In the genomic region with DNA sequence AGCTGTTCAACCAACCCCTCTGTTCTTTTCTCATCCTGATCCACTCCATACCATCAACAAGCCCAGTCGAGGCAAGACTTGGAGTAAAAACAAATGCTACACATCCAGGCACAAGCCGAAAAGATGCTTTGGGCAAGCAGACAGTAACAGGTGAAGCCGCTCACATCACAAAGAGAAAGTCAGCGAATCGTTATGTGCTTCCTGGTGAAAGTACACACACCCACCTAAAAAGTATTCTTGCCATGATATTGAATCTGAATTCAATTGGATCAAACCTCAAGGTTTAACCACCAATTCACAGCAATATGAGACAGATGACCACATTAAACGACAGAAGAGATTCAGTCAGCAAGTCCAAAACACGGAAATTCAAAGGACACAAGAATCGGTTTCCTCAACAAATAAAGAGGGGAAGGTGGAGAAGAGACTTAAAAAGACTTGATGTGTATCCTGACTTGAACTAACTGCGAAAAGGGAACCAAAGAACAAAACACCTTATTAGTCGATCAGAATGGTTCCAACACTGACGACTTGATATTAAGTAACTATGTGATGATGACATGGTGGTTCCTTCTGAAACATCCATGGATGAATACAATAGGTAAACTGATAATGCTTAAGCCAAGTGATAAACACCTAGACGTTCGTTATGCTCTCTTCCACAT, we compare ENCODE assay signal across 8 cellular contexts. TPM values are rescaled to one million over a fixed set of nuclear protein-coding genes. Genes with fewer than 3 reads are reported as not detected.
DNase-seq lines count a peak whose midpoint lies in the region; ATAC-seq, FAIRE-seq and TF ChIP-seq lines count a peak whose summit lies in the region.

No MANE protein-coding gene starts in this region.

- DNase-seq in AG04450 (ENCODE audit: low read depth, low spot score) (no peak), GM18507 (ENCODE audit: extremely low spot score, insufficient read length, low read depth) (no peak), OCI-LY7 (ENCODE audit: low spot score) (peak; percentile 47), MCF 10A (ENCODE audit: unreplicated experiment) (peak; percentile 30), left lobe of liver (ENCODE audit: low spot score) (no peak), superior temporal gyrus (ENCODE audit: extremely low spot score) (peak; percentile 55)

- H3K4me3 ChIP-seq in AG04450 (ENCODE audit: low read depth, low read length) (peak overlapping the region; percentile 76), OCI-LY7 (ENCODE audit: low read depth, low read length, poor library complexity, severe bottlenecking) (peak overlapping the region; percentile 89)

- FAIRE-seq in GM18507 (lab: Jason Lieb, UNC): peak; percentile 72

- intact Hi-C loops in OCI-LY7 (cut with micrococcal nuclease; ENCODE audit: unreplicated experiment): loop anchor here (2.0 to 5.0 kb wide), 3 partner anchors 450 to 1338 kb away; a partner anchor contains a TSS
- intact Hi-C loops in MCF 10A (cut with micrococcal nuclease): loop anchor here (5.0 kb wide), 1 partner anchor 92 kb away; a partner anchor contains a TSS

- peaks cover 63% of the 10 kb centered on the region for H3K79me2 ChIP-seq in OCI-LY7 (ENCODE audit: insufficient read depth, low read depth, low read length)

- H3K4me1 Mint-ChIP-seq in MCF 10A (ENCODE audit: insufficient read depth, unreplicated experiment): peaks cover 35% of the 10 kb centered on the region

- H3K36me3 ChIP-seq in OCI-LY7 (ENCODE audit: insufficient read depth, low read length): peaks cover 1% of the 10 kb centered on the region; the same call in 1 of the 2 replicates

- H3K27me3 ChIP-seq in AG04450 (ENCODE audit: control insufficient read depth, insufficient read depth, low read length): no peaks in the 10 kb centered on the region

- H3K4me1 ChIP-seq in OCI-LY7 (ENCODE audit: insufficient read depth, low read length, poor library complexity, severe bottlenecking): peaks cover 25% of the 10 kb centered on the region

- peaks cover 25% of the 10 kb centered on the region for H3K36me3 Mint-ChIP-seq in MCF 10A (ENCODE audit: insufficient read depth, unreplicated experiment)

- peak overlapping the region; percentile 88 for H3K4me2 ChIP-seq in OCI-LY7 (ENCODE audit: low read length)

- H3K9me2 ChIP-seq in OCI-LY7 (ENCODE audit: insufficient read depth, low read length): no peaks in the 10 kb centered on the region

- BruUV-seq in OCI-LY7 (replicated peaks; lab: Mats Ljungman, UMichigan) (no TSS peak), MCF 10A (replicated peaks; lab: Mats Ljungman, UMichigan) (no TSS peak)

- no peaks in the 10 kb centered on the region for H3K9me3 Mint-ChIP-seq in MCF 10A (ENCODE audit: unreplicated experiment)

- H2AFZ ChIP-seq in OCI-LY7 (ENCODE audit: low read length): peak overlapping the region; percentile 83

- peak; percentile 10 for ATAC-seq in left lobe of liver
- no peak for ATAC-seq in GM18505 (IDR thresholded peaks at IDR 0.05; ENCODE audit: unreplicated experiment)
- ATAC-seq in HG02981 (IDR thresholded peaks at IDR 0.05; ENCODE audit: unreplicated experiment): no peak

- H3K27ac ChIP-seq in AG04450 (ENCODE audit: low read depth, low read length) (peak overlapping the region; percentile 85), OCI-LY7 (ENCODE audit: low read depth, low read length, poor library complexity, severe bottlenecking) (peak overlapping the region; percentile 82)

- CTCF ChIA-PET in AG04450 (lab: Charles Lee) (interaction anchor here (1.0 kb wide), 1 partner anchor 207 kb away, joined by 3 read pairs; no protein-coding TSS in a partner anchor), OCI-LY7 (lab: Charles Lee; ENCODE audit: unreplicated experiment) (no interaction called here), MCF 10A (lab: Yijun Ruan, JAX) (no interaction called here)

- H3K9me3 ChIP-seq in AG04450 (ENCODE audit: control insufficient read depth, insufficient read depth, low read length) (no peaks in the 10 kb centered on the region), OCI-LY7 (ENCODE audit: low read length) (no peaks in the 10 kb centered on the region)

- H3K27ac Mint-ChIP-seq in MCF 10A (ENCODE audit: low read depth, unreplicated experiment): peak overlapping the region; percentile 99

- TF ChIP-seq CTCF in AG04450 (IDR thresholded peaks at IDR 0.05; ENCODE audit: low read depth, low read length) (no peak), OCI-LY7 (conservative IDR thresholded peaks at IDR 0.05; ENCODE audit: low read length) (no peak), MCF 10A (IDR thresholded peaks at IDR 0.05; ENCODE audit: unreplicated experiment) (no peak)

- peak overlapping the region; percentile 87 for H3K4me3 Mint-ChIP-seq in MCF 10A (ENCODE audit: unreplicated experiment)

- no peaks in the 10 kb centered on the region for H3K27me3 Mint-ChIP-seq in MCF 10A (ENCODE audit: insufficient read depth, unreplicated experiment)

- TF ChIP-seq POLR2A in GM18505 (IDR thresholded peaks at IDR 0.05; ENCODE audit: borderline replicate concordance, extremely low read depth, insufficient read depth, insufficient read length): no peak

- POLR2A ChIA-PET in AG04450 (lab: Yijun Ruan, JAX) (interaction anchor here (1.0 to 1.4 kb wide), 4 partner anchors 14 to 1340 kb away, joined by 3 to 5 read pairs (median 4); a partner anchor contains a TSS), OCI-LY7 (lab: Charles Lee) (interaction anchor here (0.5 to 0.9 kb wide), 3 partner anchors 9 to 66 kb away, joined by 3 to 4 read pairs (median 4); no protein-coding TSS in a partner anchor), MCF 10A (lab: Yijun Ruan, JAX) (interaction anchor here (0.6 to 4.1 kb wide), 16 partner anchors 8 to 850 kb away, joined by 3 to 53 read pairs (median 4); a partner anchor contains a TSS)

- H4K20me1 ChIP-seq in OCI-LY7 (ENCODE audit: insufficient read depth, low read length): 0 out of 2 replicates have a peak, but pooled peaks cover 8% of the 10 kb centered on the region

RNA-seq across cellular contexts. Expression of a gene that starts 1.1 kb away (rescaled TPM):
- 5.3 and 6.6 TPM in 2 replicates for polyA plus RNA-seq in AG04450 (2011; rRNA removed)
- 6.8 and 8.3 TPM in 2 replicates for polyA minus RNA-seq in AG04450 (2011; rRNA and poly(A)+ RNA removed)
- total RNA-seq in OCI-LY7 (2014; rRNA removed; shearing (Covaris generic)): 16.3 and 21.1 TPM in 2 replicates
- total RNA-seq in OCI-LY7 (2022) (26.3 and 32.9 TPM in 2 replicates), MCF 10A (2022) (14.1 and 18.2 TPM in 2 replicates), left lobe of liver (4.9 TPM)

Comparison
In these comparisons a context has a peak if more than half of its experiments do, and no peak if none do; other contexts are left out.
1. DNase-seq: peak in OCI-LY7 (single experiment), MCF 10A (single experiment) and superior temporal gyrus (single experiment); none in AG04450 (single experiment), GM18507 (single experiment) and left lobe of liver (single experiment).